In the genomic region with DNA sequence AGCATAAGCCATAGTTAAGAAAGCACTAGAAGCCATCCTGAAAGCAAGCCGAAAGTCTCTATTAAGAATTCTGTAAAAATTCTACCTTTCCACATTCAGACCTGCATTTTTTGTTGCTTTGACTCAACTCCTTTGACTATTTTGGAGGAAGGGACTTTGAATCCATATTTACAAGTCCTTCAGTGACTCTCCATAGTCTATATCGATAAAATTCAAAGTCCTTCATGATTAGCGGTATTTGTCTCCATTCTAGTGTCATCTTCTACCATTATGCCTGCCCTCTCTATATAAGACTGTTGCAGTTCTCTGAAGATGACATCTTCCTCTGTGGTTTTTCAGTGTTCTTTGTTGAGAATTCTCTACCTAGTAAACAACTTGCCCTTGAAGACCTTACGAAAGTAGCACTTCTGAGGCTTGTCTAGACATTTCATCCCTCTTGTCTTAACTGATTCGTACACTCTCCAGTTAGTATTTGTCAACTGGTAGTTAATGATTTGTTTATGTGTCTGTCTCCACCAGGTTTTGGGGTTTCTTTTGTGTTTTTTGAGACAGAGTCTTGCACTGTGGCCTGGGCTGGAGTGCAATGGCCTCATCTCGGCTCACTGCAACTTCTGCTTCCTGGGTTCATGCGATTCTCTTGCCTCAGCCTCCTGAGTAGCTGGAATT, we compare ENCODE assay signal across 8 cellular contexts. TPM values are rescaled to one million over a fixed set of nuclear protein-coding genes. Genes with fewer than 3 reads are reported as not detected.
DNase-seq lines count a peak whose midpoint lies in the region; ATAC-seq and TF ChIP-seq lines count a peak whose summit lies in the region.

No MANE protein-coding gene starts in this region.

- POLR2A ChIA-PET in RWPE1 (lab: Yijun Ruan, JAX; ENCODE audit: low non-redundant PET) = no interaction called here

- in situ Hi-C loops in astrocyte of the spinal cord (cut with HindIII; ENCODE audit: low sequenced_read_pairs) = no loop called here

- peaks cover 30 to 57% (median 43%) of the 10 kb centered on the region in 4 donors for H3K4me1 Mint-ChIP-seq in CD4-positive, CD25-positive, alpha-beta regulatory T cell
- peaks cover 42% of the 10 kb centered on the region for H3K4me1 Mint-ChIP-seq in osteocyte (ENCODE audit: unreplicated experiment)

- H3K9me3 Mint-ChIP-seq in CD4-positive, CD25-positive, alpha-beta regulatory T cell = peaks cover 0 to 1% (median 0%) of the 10 kb centered on the region in 7 donors
- no peaks in the 10 kb centered on the region for H3K9me3 Mint-ChIP-seq in osteocyte (ENCODE audit: unreplicated experiment)

- no peak for TF ChIP-seq CTCF in astrocyte of the spinal cord (IDR thresholded peaks at IDR 0.05; ENCODE audit: low read depth, low read length)
- no peak for TF ChIP-seq CTCF in osteocyte (IDR thresholded peaks at IDR 0.05)
- TF ChIP-seq CTCF in RWPE1 (conservative IDR thresholded peaks at IDR 0.05; ENCODE audit: low read depth) = no peak

- H3K36me3 ChIP-seq in CD4-positive, CD25-positive, alpha-beta regulatory T cell (ENCODE audit: control insufficient read depth, insufficient read depth, low read length) = no peaks in the 10 kb centered on the region

- CTCF ChIA-PET in RWPE1 (lab: Yijun Ruan, JAX) = interaction anchor here (1.5 kb wide), 1 partner anchor 8 kb away, joined by 4 read pairs; no protein-coding TSS in a partner anchor

- peaks cover 40% of the 10 kb centered on the region for H3K4me1 ChIP-seq in CD4-positive, CD25-positive, alpha-beta regulatory T cell (ENCODE audit: control insufficient read depth, insufficient read depth, low read length, poor library complexity, severe bottlenecking)

- peaks cover 10% of the 10 kb centered on the region for H3K27me3 Mint-ChIP-seq in CD4-positive, CD25-positive, alpha-beta regulatory T cell
- no peaks in the 10 kb centered on the region for H3K27me3 Mint-ChIP-seq in osteocyte (ENCODE audit: unreplicated experiment)

- DNase-seq in CD4-positive, CD25-positive, alpha-beta regulatory T cell = peak in 2 of 3 donors; percentile 46 to 75
- no peak for DNase-seq in astrocyte of the spinal cord (ENCODE audit: low read depth, low spot score)
- no peak for DNase-seq in osteocyte (ENCODE audit: extremely low spot score, unreplicated experiment)
- no peak for DNase-seq in KG1 (lab: John Stamatoyannopoulos, UW)
- DNase-seq in dedifferentiated amniotic fluid mesenchymal stem cell (ENCODE audit: extremely low spot score) = no peak
- no peak for DNase-seq in RWPE1 (ENCODE audit: low spot score)

- peak overlapping the region; percentile 90 for H3K27ac ChIP-seq in CD4-positive, CD25-positive, alpha-beta regulatory T cell (ENCODE audit: insufficient read depth, low read length, poor library complexity, severe bottlenecking)
- H3K27ac ChIP-seq in RWPE1 = no peak overlapping the region

- H3K4me3 Mint-ChIP-seq in CD4-positive, CD25-positive, alpha-beta regulatory T cell = peak overlapping the region; percentile 93 to 98 (median 96)
- peak overlapping the region; percentile 91 for H3K4me3 Mint-ChIP-seq in osteocyte (ENCODE audit: unreplicated experiment)

- no peaks in the 10 kb centered on the region for H3K27me3 ChIP-seq in CD4-positive, CD25-positive, alpha-beta regulatory T cell (ENCODE audit: control insufficient read depth, insufficient read depth, low read length)

- H3K9me3 ChIP-seq in CD4-positive, CD25-positive, alpha-beta regulatory T cell (ENCODE audit: control insufficient read depth in 2 of 2, low read length in 2 of 2) = no peaks in the 10 kb centered on the region

- no peaks in the 10 kb centered on the region for H3K36me3 Mint-ChIP-seq in CD4-positive, CD25-positive, alpha-beta regulatory T cell
- no peaks in the 10 kb centered on the region for H3K36me3 Mint-ChIP-seq in osteocyte (ENCODE audit: unreplicated experiment)

- peak overlapping the region; percentile 91 for H3K4me3 ChIP-seq in CD4-positive, CD25-positive, alpha-beta regulatory T cell (ENCODE audit: low read depth, low read length)
- H3K4me3 ChIP-seq in astrocyte of the spinal cord (ENCODE audit: low read depth, low read length) = peak overlapping the region; percentile 58

- peak in 1 of 2 donors; percentile 9 for ATAC-seq in CD4-positive, CD25-positive, alpha-beta regulatory T cell (ENCODE audit: low read depth in 2 of 2)
- peak; percentile 77 for ATAC-seq in GM19395 (IDR thresholded peaks at IDR 0.05; ENCODE audit: unreplicated experiment)
- peak; percentile 79 for ATAC-seq in HG03378 (IDR thresholded peaks at IDR 0.05; ENCODE audit: unreplicated experiment)

- peak overlapping the region; percentile 96 to 97 (median 96) for H3K27ac Mint-ChIP-seq in CD4-positive, CD25-positive, alpha-beta regulatory T cell
- peak overlapping the region; percentile 94 for H3K27ac Mint-ChIP-seq in osteocyte (ENCODE audit: unreplicated experiment)

RNA-seq across cellular contexts. Expression of a gene that starts 1.7 kb away (rescaled TPM):
- 110 TPM for total RNA-seq in CD4-positive, CD25-positive, alpha-beta regulatory T cell
- 10 to 100 TPM; 45.7 to 78.5 (median 70.9) TPM for polyA plus RNA-seq in CD4-positive, CD25-positive, alpha-beta regulatory T cell
- 66.8 and 70.3 TPM in 2 replicates for total RNA-seq in osteocyte

Comparison
In these comparisons a context has a peak if more than half of its experiments do, and no peak if none do; other contexts are left out.
1. DNase-seq: peak in CD4-positive, CD25-positive, alpha-beta regulatory T cell (2 of 3); none in astrocyte of the spinal cord (single experiment), osteocyte (single experiment), KG1 (single experiment), dedifferentiated amniotic fluid mesenchymal stem cell (single experiment) and RWPE1 (single experiment).